19 cellular contexts compared by ENCODE assay signal in the genomic region with DNA sequence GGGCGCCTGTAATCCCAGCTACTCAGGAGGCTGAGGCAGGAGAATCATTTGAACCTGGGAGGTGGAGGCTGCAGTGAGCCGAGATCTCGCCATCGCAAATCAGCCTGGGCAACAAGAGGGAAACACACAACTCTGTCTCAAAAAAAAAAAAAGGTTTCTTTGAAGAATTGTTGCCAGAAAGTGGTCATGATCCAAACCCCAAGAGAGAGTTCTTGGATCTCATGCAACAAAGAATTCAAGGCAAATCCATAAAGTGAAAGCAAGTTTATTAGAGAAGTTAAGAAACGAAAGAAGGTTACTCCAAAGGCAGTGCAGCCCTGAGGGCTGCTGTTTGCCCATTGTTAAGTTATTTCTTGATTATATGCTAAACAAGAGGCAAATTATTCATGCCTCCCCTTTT.
"Had no signal": no experiment of that assay in that cellular context is flagged by ENCODE, and none has a peak within 500 bp of the region (broad histone marks: within the 10 kb centered on the region; RNA-seq: fewer than 3 reads in every experiment).

No MANE protein-coding gene starts in this region.

- FAIRE-seq: bronchial epithelial cell, endometrium, islet of Langerhans, urothelium cell line had no signal

- H3K4me3 ChIP-seq: dorsolateral prefrontal cortex, esophagus muscularis mucosa, gastrocnemius medialis, heart right ventricle had no signal

- H3K27ac ChIP-seq: dorsolateral prefrontal cortex had no signal

- H3K9me3 ChIP-seq: esophagus muscularis mucosa, gastrocnemius medialis, heart right ventricle had no signal

- H3K27me3 ChIP-seq: dorsolateral prefrontal cortex, esophagus muscularis mucosa, gastrocnemius medialis, heart right ventricle had no signal

- H3K36me3 ChIP-seq: esophagus muscularis mucosa, gastrocnemius medialis, heart right ventricle had no signal

- ATAC-seq: activated CD8-positive, alpha-beta T cell treated with anti-CD3 and anti-CD28 coated beads, Interleukin-2, amount 10 ng/mL, durations not matched to agents 7 days and 5 days; gastrocnemius medialis; heart right ventricle; left lobe of liver; natural killer cell treated with Interleukin-12 subunit alpha and Interleukin-12 subunit beta and Interleukin-15 and Interleukin-18, amount 100 ng/mL, for 72 hours; T-helper 17 cell; WTC11 had no signal

- DNase-seq: activated CD4-positive, alpha-beta T cell treated with anti-CD3 and anti-CD28 coated beads for 48 hours; activated CD8-positive, alpha-beta memory T cell treated with anti-CD3 and anti-CD28 coated beads, Interleukin-2, amount 50 U/mL, for 48 hours; activated CD8-positive, alpha-beta T cell treated with anti-CD3 and anti-CD28 coated beads, Interleukin-2, amount 10 ng/mL, durations not matched to agents 7 days and 5 days; activated naive CD8-positive, alpha-beta T cell treated with anti-CD3 and anti-CD28 coated beads, Interleukin-2, amount 10 ng/mL, durations not matched to agents 7 days and 5 days; aorta; dorsolateral prefrontal cortex; gastrocnemius medialis; heart right ventricle; occipital lobe; stimulated activated CD4-positive, alpha-beta T cell treated with anti-CD3 and anti-CD28 coated beads, Interleukin-4, amount 100 ng/mL, for 1 hour; T-helper 17 cell had no signal
